Comparison of ENCODE assay signal across 8 cellular contexts in genomic region chr6:70073637-70074036, GRCh38.
"Had no signal": no experiment of that assay in that cellular context is flagged by ENCODE, and none has a peak within 500 bp of the region (broad histone marks: within the 10 kb centered on the region; RNA-seq: fewer than 3 reads in every experiment).

No MANE protein-coding gene starts in this region.

- ATAC-seq: GM12878 had no signal

- H3K4me3 ChIP-seq: GM12878 had no signal

- FAIRE-seq: G401.6, GM12878, GM12891, GM12892, GM18507, GM19239 had no signal

- DNase-seq: GDM1, GF-D8 had no signal
